In the genomic region with DNA sequence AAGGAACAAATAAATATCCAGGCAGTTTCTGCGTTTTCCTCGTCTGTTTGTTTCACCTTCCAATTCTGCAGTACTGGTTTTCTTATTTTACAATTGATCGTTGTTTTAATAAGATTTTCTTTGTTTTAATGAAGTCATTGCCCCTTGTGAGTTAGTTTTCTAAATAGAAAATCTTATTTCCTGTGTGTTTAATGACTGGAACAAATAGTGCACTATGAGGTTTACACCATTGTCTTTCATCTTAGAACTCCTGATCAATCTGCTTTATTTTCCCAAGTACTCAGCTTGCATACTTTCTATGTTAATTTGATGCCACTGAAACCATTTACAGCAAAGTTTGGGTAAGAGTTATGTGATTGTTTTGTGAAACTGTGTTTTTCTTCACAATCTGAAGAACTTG, we compare ENCODE assay signal across 8 cellular contexts. TPM values are rescaled to one million over a fixed set of nuclear protein-coding genes. Genes with fewer than 3 reads are reported as not detected.
DNase-seq lines count a peak whose midpoint lies in the region; ATAC-seq and TF ChIP-seq lines count a peak whose summit lies in the region.

No MANE protein-coding gene starts in this region.

- peak overlapping the region; percentile 96 for H3K4me3 ChIP-seq in CD8-positive, alpha-beta T cell (ENCODE audit: low read depth, low read length)
- H3K4me3 ChIP-seq in esophagus muscularis mucosa = peak overlapping the region; percentile 82 to 98 (median 96)

- TF ChIP-seq EP300 in esophagus muscularis mucosa (IDR thresholded peaks at IDR 0.05) = no peak

- H3K4me1 Mint-ChIP-seq in CD8-positive, alpha-beta T cell (ENCODE audit: low read depth) = peaks cover 45% of the 10 kb centered on the region
- peaks cover 39% of the 10 kb centered on the region for H3K4me1 Mint-ChIP-seq in osteocyte (ENCODE audit: unreplicated experiment)

- H3K27ac Mint-ChIP-seq in CD8-positive, alpha-beta T cell = peak overlapping the region; percentile 96
- H3K27ac Mint-ChIP-seq in osteocyte (ENCODE audit: unreplicated experiment) = peak overlapping the region; percentile 93

- peak overlapping the region; percentile 80 for H3K27ac ChIP-seq in CD8-positive, alpha-beta T cell (ENCODE audit: low read depth, low read length)
- H3K27ac ChIP-seq in RWPE1 = peak overlapping the region; percentile 99
- H3K27ac ChIP-seq in esophagus muscularis mucosa (replicated peaks in 1 of 4) = peak overlapping the region; percentile 98 to 100 (median 100)

- no peak for DNase-seq in CD8-positive, alpha-beta T cell
- DNase-seq in RWPE1 (ENCODE audit: low spot score) = no peak
- no peak for DNase-seq in esophagus muscularis mucosa (ENCODE audit: extremely low spot score)
- no peak for DNase-seq in osteocyte (ENCODE audit: extremely low spot score, unreplicated experiment)
- no peak for DNase-seq in activated gamma-delta T cell treated with Interleukin-2 at 50 U/mL for 16 hours
- DNase-seq in NCI-H1092 treated with DMSO at 0.1 percent for 48 hours (lab: John Stamatoyannopoulos, UW) = no peak
- DNase-seq in SHP77 treated with DMSO at 0.1 percent for 48 hours (lab: John Stamatoyannopoulos, UW) = no peak

- CTCF ChIA-PET in CD8-positive, alpha-beta T cell (lab: Charles Lee) = interaction anchor here (1.0 to 2.2 kb wide), 3 partner anchors 29 to 58 kb away, joined by 4 to 13 read pairs (median 5); no protein-coding TSS in a partner anchor
- CTCF ChIA-PET in RWPE1 (lab: Yijun Ruan, JAX) = interaction anchor here (0.5 to 1.3 kb wide), 3 partner anchors 66 to 96 kb away, joined by 3 to 4 read pairs (median 3); no protein-coding TSS in a partner anchor

- no peaks in the 10 kb centered on the region for H3K36me3 ChIP-seq in CD8-positive, alpha-beta T cell (ENCODE audit: insufficient read depth, low read length)
- no peaks in the 10 kb centered on the region for H3K36me3 ChIP-seq in esophagus muscularis mucosa

- peaks cover 22% of the 10 kb centered on the region for H3K36me3 Mint-ChIP-seq in CD8-positive, alpha-beta T cell
- peaks cover 15% of the 10 kb centered on the region for H3K36me3 Mint-ChIP-seq in osteocyte (ENCODE audit: unreplicated experiment)

- H3K4me1 ChIP-seq in CD8-positive, alpha-beta T cell (ENCODE audit: insufficient read depth, low read length) = peaks cover 28% of the 10 kb centered on the region
- H3K4me1 ChIP-seq in esophagus muscularis mucosa = peaks cover 35 to 70% (median 69%) of the 10 kb centered on the region in 4 donors

- no peaks in the 10 kb centered on the region for H3K27me3 ChIP-seq in CD8-positive, alpha-beta T cell (ENCODE audit: insufficient read depth, low read length)
- no peaks in the 10 kb centered on the region for H3K27me3 ChIP-seq in esophagus muscularis mucosa

- no peaks in the 10 kb centered on the region for H3K9me3 Mint-ChIP-seq in CD8-positive, alpha-beta T cell
- H3K9me3 Mint-ChIP-seq in osteocyte (ENCODE audit: unreplicated experiment) = no peaks in the 10 kb centered on the region

- H3K4me3 Mint-ChIP-seq in CD8-positive, alpha-beta T cell = peak overlapping the region; percentile 93
- H3K4me3 Mint-ChIP-seq in osteocyte (ENCODE audit: unreplicated experiment) = peak overlapping the region; percentile 94

- no peaks in the 10 kb centered on the region for H3K9me3 ChIP-seq in CD8-positive, alpha-beta T cell (ENCODE audit: low read length)
- H3K9me3 ChIP-seq in esophagus muscularis mucosa = no peaks in the 10 kb centered on the region

- no peaks in the 10 kb centered on the region for H3K27me3 Mint-ChIP-seq in CD8-positive, alpha-beta T cell (ENCODE audit: low read depth)
- no peaks in the 10 kb centered on the region for H3K27me3 Mint-ChIP-seq in osteocyte (ENCODE audit: unreplicated experiment)

- intact Hi-C loops in CD8-positive, alpha-beta T cell (cut with DNase I, micrococcal nuclease) = loop anchor here (2.0 to 10.0 kb wide), 7 partner anchors 33 to 1521 kb away; a partner anchor contains a TSS
- intact Hi-C loops in esophagus muscularis mucosa (cut with DNase I) = no loop called here

- no peak for ATAC-seq in CD8-positive, alpha-beta T cell
- ATAC-seq in GM18498 (IDR thresholded peaks at IDR 0.05; ENCODE audit: unreplicated experiment) = no peak

- WGBS in esophagus muscularis mucosa = 4% methylated on average over 3 of the region's 3 CpGs

- no peak for TF ChIP-seq CTCF in CD8-positive, alpha-beta T cell (IDR thresholded peaks at IDR 0.05)
- TF ChIP-seq CTCF in RWPE1 (conservative IDR thresholded peaks at IDR 0.05; ENCODE audit: low read depth) (no peak), esophagus muscularis mucosa (IDR thresholded peaks at IDR 0.05) (no peak), osteocyte (IDR thresholded peaks at IDR 0.05) (no peak)

- POLR2A ChIA-PET in CD8-positive, alpha-beta T cell (lab: Charles Lee) = interaction anchor here (1.0 to 1.3 kb wide), 4 partner anchors 26 to 48 kb away, joined by 3 to 5 read pairs (median 4); no protein-coding TSS in a partner anchor
- POLR2A ChIA-PET in RWPE1 (lab: Yijun Ruan, JAX; ENCODE audit: low non-redundant PET) = no interaction called here

- no peak for TF ChIP-seq POLR2A in esophagus muscularis mucosa (IDR thresholded peaks at IDR 0.05; ENCODE audit: low read depth)

RNA-seq across cellular contexts. Expression of a gene that starts 1.3 kb away (rescaled TPM):
- 10 to 100 TPM; 23.6 to 24.6 TPM for total RNA-seq in CD8-positive, alpha-beta T cell
- total RNA-seq in esophagus muscularis mucosa (100 to 1,000 TPM in 1 of 4 donors, 10 to 100 TPM in 3; 51.4 to 101 (median 62.1) TPM), osteocyte (62.8 and 66.9 TPM in 2 replicates)
